1 cellular context compared by ENCODE assay signal in genomic region chr4:23779422-23779821, GRCh38.
TF ChIP-seq lines count a peak whose summit lies in the region.

No MANE protein-coding gene starts in this region.

TF ChIP-seq in SK-N-SH, 30 proteins besides CTCF, POLR2A, EP300 and RAD21 (continued from another document):
- TF ChIP-seq RCOR1 (IDR thresholded peaks at IDR 0.05; ENCODE audit: low read length) (peak; percentile 64; the same call in 1 of the 2 replicates), GATA2 (CRISPR knock-in tag; IDR thresholded peaks at IDR 0.05) (peak; percentile 77), SIN3A (IDR thresholded peaks at IDR 0.05; ENCODE audit: borderline replicate concordance, low read depth, low read length) (no peak), MEF2A (IDR thresholded peaks at IDR 0.05; ENCODE audit: borderline replicate concordance, low read depth) (no peak), POLR2AphosphoS5 (IDR thresholded peaks at IDR 0.05; ENCODE audit: low read depth, low read length) (no peak), ZBTB33 (IDR thresholded peaks at IDR 0.05; ENCODE audit: borderline replicate concordance, low read depth) (no peak), SMC3 (IDR thresholded peaks at IDR 0.05; ENCODE audit: low read depth, low read length) (no peak)
